Comparison of ENCODE assay signal across 9 cellular contexts in genomic region chr17:17675925-17676534, GRCh38. TPM values are rescaled to one million over a fixed set of nuclear protein-coding genes. Genes with fewer than 3 reads are reported as not detected.
DNase-seq lines count a peak whose midpoint lies in the region; ATAC-seq, FAIRE-seq and TF ChIP-seq lines count a peak whose summit lies in the region.
"Had no signal": no experiment of that assay in that cellular context is flagged by ENCODE, and none has a peak within 500 bp of the region (broad histone marks: within the 10 kb centered on the region; RNA-seq: fewer than 3 reads in every experiment).

No MANE protein-coding gene starts in this region.

- H3K79me2 ChIP-seq in PC-9 (ENCODE audit: low read depth) (no peaks in the 10 kb centered on the region), endothelial cell of umbilical vein (ENCODE audit: control insufficient read depth, insufficient read depth, low read length) (no peaks in the 10 kb centered on the region)

- H3K27me3 Mint-ChIP-seq in activated naive CD4-positive, alpha-beta T cell treated with anti-CD3 and anti-CD28 coated beads, Interleukin-2, amount 10 ng/mL, durations not matched to agents 7 days and 5 days: peaks cover 56% of the 10 kb centered on the region

- H3K4me3 Mint-ChIP-seq in activated naive CD4-positive, alpha-beta T cell treated with anti-CD3 and anti-CD28 coated beads, Interleukin-2, amount 10 ng/mL, durations not matched to agents 7 days and 5 days: no peak overlapping the region

- intact Hi-C loops in PC-9 (cut with micrococcal nuclease; ENCODE audit: unreplicated experiment): no loop called here
- intact Hi-C loops in endothelial cell of umbilical vein (cut with micrococcal nuclease): no loop called here
- intact Hi-C loops in upper lobe of right lung (cut with DNase I): no loop called here

- peak; percentile 63 for DNase-seq in activated naive CD4-positive, alpha-beta T cell treated with anti-CD3 and anti-CD28 coated beads, Interleukin-2, amount 10 ng/mL, durations not matched to agents 7 days and 5 days
- DNase-seq in activated naive CD4-positive, alpha-beta T cell treated with anti-CD3 and anti-CD28 coated beads, Interleukin-2, amount 50 U/mL, for 16 hours: no peak
- DNase-seq in PC-9 (peak; percentile 73 to 92), endothelial cell of umbilical vein (ENCODE audit: low read depth, low spot score) (no peak), upper lobe of right lung (no peak), GM19240 (ENCODE audit: insufficient read length, low spot score) (no peak), DMS153 treated with DMSO at 0.1 percent for 48 hours (lab: John Stamatoyannopoulos, UW; ENCODE audit: unreplicated experiment) (no peak)
- DNase-seq: ovary had no signal

- H3K9me2 ChIP-seq in PC-9 (ENCODE audit: insufficient read depth): no peaks in the 10 kb centered on the region

- H3K9me3 Mint-ChIP-seq in activated naive CD4-positive, alpha-beta T cell treated with anti-CD3 and anti-CD28 coated beads, Interleukin-2, amount 10 ng/mL, durations not matched to agents 7 days and 5 days: no peaks in the 10 kb centered on the region

- H3K36me3 Mint-ChIP-seq in activated naive CD4-positive, alpha-beta T cell treated with anti-CD3 and anti-CD28 coated beads, Interleukin-2, amount 10 ng/mL, durations not matched to agents 7 days and 5 days: no peaks in the 10 kb centered on the region

- no peaks in the 10 kb centered on the region for H3K36me3 ChIP-seq in PC-9 (ENCODE audit: low read depth)
- no peaks in the 10 kb centered on the region for H3K36me3 ChIP-seq in endothelial cell of umbilical vein (ENCODE audit: control insufficient read depth in 2 of 2, extremely low read depth in 1 of 2, insufficient read depth in 2 of 2, low read length in 2 of 2)
- no peaks in the 10 kb centered on the region for H3K36me3 ChIP-seq in upper lobe of right lung
- H3K36me3 ChIP-seq: ovary had no signal

- H3K4me1 Mint-ChIP-seq in activated naive CD4-positive, alpha-beta T cell treated with anti-CD3 and anti-CD28 coated beads, Interleukin-2, amount 10 ng/mL, durations not matched to agents 7 days and 5 days: peaks cover 48% of the 10 kb centered on the region

- H3K9ac ChIP-seq in endothelial cell of umbilical vein (replicated peaks; ENCODE audit: extremely low read depth, insufficient read depth, low read length): no peak overlapping the region

- H3K27ac ChIP-seq in PC-9 (peak overlapping the region; percentile 82), endothelial cell of umbilical vein (ENCODE audit: insufficient read depth, low read depth, low read length) (no peak overlapping the region), upper lobe of right lung (no peak overlapping the region)
- H3K27ac ChIP-seq: ovary had no signal

- H4K20me1 ChIP-seq in PC-9 (ENCODE audit: insufficient read depth) (no peaks in the 10 kb centered on the region), endothelial cell of umbilical vein (replicated peaks; ENCODE audit: control insufficient read depth, extremely low read depth, insufficient read depth, low read length) (no peaks in the 10 kb centered on the region)

- POLR2A ChIA-PET in PC-9 (lab: Charles Lee; ENCODE audit: unreplicated experiment): interaction anchor here (0.6 to 0.7 kb wide), 2 partner anchors 210 to 508 kb away, joined by 3 to 5 read pairs; no protein-coding TSS in a partner anchor
- POLR2A ChIA-PET in endothelial cell of umbilical vein (lab: Charles Lee): no interaction called here

- H3F3A ChIP-seq in PC-9 (ENCODE audit: insufficient read depth, low read depth): peaks cover 30% of the 10 kb centered on the region

- no peaks in the 10 kb centered on the region for H3K27me3 ChIP-seq in PC-9 (ENCODE audit: insufficient read depth, low read depth)
- H3K27me3 ChIP-seq in endothelial cell of umbilical vein (ENCODE audit: control insufficient read depth in 2 of 2, insufficient read depth in 2 of 2, low read length in 2 of 2): peaks cover 6 to 11% of the 10 kb centered on the region in 2 experiments
- H3K27me3 ChIP-seq in upper lobe of right lung: no peaks in the 10 kb centered on the region
- H3K27me3 ChIP-seq: ovary had no signal

- H3K4me1 ChIP-seq in PC-9 (replicated peaks; ENCODE audit: insufficient read depth) (peaks cover 49% of the 10 kb centered on the region), endothelial cell of umbilical vein (ENCODE audit: control insufficient read depth, extremely low read depth, insufficient read depth, low read length) (peaks cover 20% of the 10 kb centered on the region), upper lobe of right lung (peaks cover 4% of the 10 kb centered on the region)

- H2AFZ ChIP-seq in PC-9 (peak overlapping the region; percentile 24; the same call in 1 of the 2 replicates), endothelial cell of umbilical vein (ENCODE audit: low read depth, low read length) (no peak overlapping the region)

- peak; percentile 72 for FAIRE-seq in endothelial cell of umbilical vein (lab: Jason Lieb, UNC)

- H3K4me2 ChIP-seq in PC-9 (peak overlapping the region; percentile 64), endothelial cell of umbilical vein (ENCODE audit: insufficient read depth, low read length) (no peak overlapping the region)

- H3K9me1 ChIP-seq in endothelial cell of umbilical vein (replicated peaks; ENCODE audit: control insufficient read depth, extremely low read depth, insufficient read depth, low read length): no peaks in the 10 kb centered on the region

- BruUV-seq in PC-9 (replicated peaks; lab: Mats Ljungman, UMichigan) (no TSS peak), endothelial cell of umbilical vein (replicated peaks; lab: Mats Ljungman, UMichigan) (no TSS peak)

- CTCF ChIA-PET in activated naive CD4-positive, alpha-beta T cell treated with anti-CD3 and anti-CD28 coated beads, Interleukin-2, amount 10 ng/mL, durations not matched to agents 7 days and 5 days (lab: Charles Lee): no interaction called here
- CTCF ChIA-PET in PC-9 (lab: Charles Lee): no interaction called here
- CTCF ChIA-PET in endothelial cell of umbilical vein (lab: Charles Lee): interaction anchor here (0.8 kb wide), 1 partner anchor 10 kb away, joined by 4 read pairs; no protein-coding TSS in a partner anchor

- H3K27ac Mint-ChIP-seq in activated naive CD4-positive, alpha-beta T cell treated with anti-CD3 and anti-CD28 coated beads, Interleukin-2, amount 10 ng/mL, durations not matched to agents 7 days and 5 days: peak overlapping the region; percentile 39

- ATAC-seq in upper lobe of right lung: peak; percentile 4
- no peak for ATAC-seq in HG03469 (IDR thresholded peaks at IDR 0.05; ENCODE audit: unreplicated experiment)

- peak overlapping the region; percentile 20; the same call in 1 of the 2 replicates for H3K4me3 ChIP-seq in PC-9
- no peak overlapping the region for H3K4me3 ChIP-seq in endothelial cell of umbilical vein (replicated peaks in 1 of 3; ENCODE audit: insufficient read depth in 1 of 3, low read depth in 1 of 3, low read length in 3 of 3)
- H3K4me3 ChIP-seq in upper lobe of right lung: no peak overlapping the region
- H3K4me3 ChIP-seq: ovary had no signal

- TF ChIP-seq CTCF in PC-9 (conservative IDR thresholded peaks at IDR 0.05) (no peak), endothelial cell of umbilical vein (IDR thresholded peaks at IDR 0.05; ENCODE audit: extremely low read depth in 1 of 2, insufficient read depth in 1 of 2, low read depth in 1 of 2, low read length in 2 of 2) (no peak), upper lobe of right lung (IDR thresholded peaks at IDR 0.05) (no peak)

- H3K9me3 ChIP-seq in PC-9 (ENCODE audit: insufficient read depth, low read depth): no peaks in the 10 kb centered on the region
- no peaks in the 10 kb centered on the region for H3K9me3 ChIP-seq in endothelial cell of umbilical vein (replicated peaks; ENCODE audit: control insufficient read depth, insufficient read depth, low read length)
- H3K9me3 ChIP-seq in upper lobe of right lung: no peaks in the 10 kb centered on the region
- H3K9me3 ChIP-seq: ovary had no signal

- dilution Hi-C loops in endothelial cell of umbilical vein (cut with MboI; ENCODE audit: extremely low pct_ligation_motif_present, low sequenced_read_pairs): no loop called here

- TF ChIP-seq POLR2A in endothelial cell of umbilical vein (IDR thresholded peaks at IDR 0.05; ENCODE audit: low read depth, low read length): no peak

TF ChIP-seq in endothelial cell of umbilical vein, 7 proteins besides CTCF, POLR2A, EP300 and RAD21:
- TF ChIP-seq EZH2 (IDR thresholded peaks at IDR 0.05; ENCODE audit: borderline replicate concordance, low read depth, low read length, severe bottlenecking) (no peak), MAX (IDR thresholded peaks at IDR 0.05; ENCODE audit: insufficient read depth, insufficient read length) (no peak), GATA2 (IDR thresholded peaks at IDR 0.05; ENCODE audit: insufficient read depth, insufficient read length, low read depth, low read length) (no peak), FOS (IDR thresholded peaks at IDR 0.05; ENCODE audit: borderline replicate concordance, insufficient read depth, low read length) (no peak), POLR2AphosphoS5 (IDR thresholded peaks at IDR 0.05; ENCODE audit: insufficient read depth, low read depth, low read length) (no peak), JUN (IDR thresholded peaks at IDR 0.05; ENCODE audit: borderline replicate concordance, insufficient read depth, insufficient read length, low read depth) (no peak), MYC (IDR thresholded peaks at IDR 0.05; ENCODE audit: low read depth, low read length) (no peak)

RNA-seq across cellular contexts. Expression of gene RAI1, which starts 5.2 kb away (rescaled TPM):
- total RNA-seq in PC-9 (2021) (86.3 and 92.9 TPM in 2 replicates), endothelial cell of umbilical vein (43.3 and 47.3 TPM in 2 replicates), upper lobe of right lung (38.1 TPM)
- polyA plus RNA-seq in endothelial cell of umbilical vein: 7.4 and 7.8 TPM in 2 replicates
- 5.2 and 6.3 TPM in 2 replicates for polyA plus RNA-seq in endothelial cell of umbilical vein (2011; cell fraction: cytosol; rRNA removed)
- polyA plus RNA-seq in endothelial cell of umbilical vein (2011; cell fraction: nucleus; rRNA removed): 17.5 and 19.2 TPM in 2 replicates
- 14.2 and 19.1 TPM in 2 replicates for polyA plus RNA-seq in endothelial cell of umbilical vein (2012)
- polyA minus RNA-seq in endothelial cell of umbilical vein: 8.2 and 14.0 TPM in 2 replicates
- polyA minus RNA-seq in endothelial cell of umbilical vein (2011; cell fraction: cytosol; rRNA and poly(A)+ RNA removed): 9.0 TPM
- polyA minus RNA-seq in endothelial cell of umbilical vein (2011; cell fraction: nucleus; rRNA and poly(A)+ RNA removed): 17.7 and 21.7 TPM in 2 replicates

Comparison
In these comparisons a context has a peak if more than half of its experiments do, and no peak if none do; other contexts are left out.
1. DNase-seq: peak in activated naive CD4-positive, alpha-beta T cell treated with anti-CD3 and anti-CD28 coated beads, Interleukin-2, amount 10 ng/mL, durations not matched to agents 7 days and 5 days (single experiment) and PC-9 (2 of 2); none in activated naive CD4-positive, alpha-beta T cell treated with anti-CD3 and anti-CD28 coated beads, Interleukin-2, amount 50 U/mL, for 16 hours (single experiment), endothelial cell of umbilical vein (single experiment), upper lobe of right lung (single experiment), GM19240 (single experiment) and DMS153 treated with DMSO at 0.1 percent for 48 hours (single experiment).